Comparison of ENCODE assay signal across 8 cellular contexts in genomic region chr2:189580267-189580661, GRCh38. TPM values are rescaled to one million over a fixed set of nuclear protein-coding genes. Genes with fewer than 3 reads are reported as not detected.
DNase-seq lines count a peak whose midpoint lies in the region; ATAC-seq and TF ChIP-seq lines count a peak whose summit lies in the region.

No MANE protein-coding gene starts in this region.

- no peak for ATAC-seq in GM18505 (IDR thresholded peaks at IDR 0.05; ENCODE audit: unreplicated experiment)

- TF ChIP-seq POLR2A in GM18505 (IDR thresholded peaks at IDR 0.05; ENCODE audit: borderline replicate concordance, extremely low read depth, insufficient read depth, insufficient read length), result no peak

- H3K4me1 ChIP-seq in neutrophil (ENCODE audit: control insufficient read depth in 1 of 2, insufficient read depth in 1 of 2, low read depth in 1 of 2, low read length in 1 of 2), result peaks cover 54 to 60% of the 10 kb centered on the region in 2 experiments

- peaks cover 11% of the 10 kb centered on the region for H3K27me3 ChIP-seq in neutrophil

- DNase-seq in SHP77 (lab: John Stamatoyannopoulos, UW) (peak; percentile 28 to 34), SHP77 treated with DMSO at 0.1 percent for 48 hours (lab: John Stamatoyannopoulos, UW) (no peak), LHCN-M2 (ENCODE audit: low read depth) (peak; percentile 47), germinal center (ENCODE audit: low spot score) (peak; percentile 6), NCI-H1048 (lab: John Stamatoyannopoulos, UW) (no peak)
- DNase-seq in activated T-cell treated with anti-CD3 and anti-CD28 coated beads, Interleukin-2, amount 50 U/mL, for 1 hour, result peak; percentile 40

- peak overlapping the region; percentile 76 to 81 for H3K4me3 ChIP-seq in neutrophil (ENCODE audit: low read depth in 1 of 2, low read length in 1 of 2)

- peak overlapping the region; percentile 90 for H3K27ac ChIP-seq in neutrophil

- no peak for TF ChIP-seq CTCF in neutrophil (IDR thresholded peaks at IDR 0.05)

- no peaks in the 10 kb centered on the region for H3K9me3 ChIP-seq in neutrophil

- H3K36me3 ChIP-seq in neutrophil, result peaks cover 8% of the 10 kb centered on the region

RNA-seq across cellular contexts. Expression of gene SLC40A1, which starts 0.3 kb away (rescaled TPM):
- total RNA-seq in LHCN-M2 (2014; rRNA removed), result 7.1 and 7.6 TPM in 2 replicates
- 3.4 TPM for polyA plus RNA-seq in LHCN-M2 (2012)

Comparison
In these comparisons a context has a peak if more than half of its experiments do, and no peak if none do; other contexts are left out.
1. DNase-seq: peak in SHP77 (2 of 2), LHCN-M2 (single experiment), activated T-cell treated with anti-CD3 and anti-CD28 coated beads, Interleukin-2, amount 50 U/mL, for 1 hour (single experiment) and germinal center (single experiment); none in SHP77 treated with DMSO at 0.1 percent for 48 hours (single experiment) and NCI-H1048 (single experiment).